In genomic region chr9:114369567-114370240, GRCh38 we compare ENCODE assay signal across 11 cellular contexts. TPM values are rescaled to one million over a fixed set of nuclear protein-coding genes. Genes with fewer than 3 reads are reported as not detected.
DNase-seq lines count a peak whose midpoint lies in the region; ATAC-seq and TF ChIP-seq lines count a peak whose summit lies in the region.
"Had no signal": no experiment of that assay in that cellular context is flagged by ENCODE, and none has a peak within 500 bp of the region (broad histone marks: within the 10 kb centered on the region; RNA-seq: fewer than 3 reads in every experiment).

No MANE protein-coding gene starts in this region.

- no peak for DNase-seq in CD4-positive, CD25-positive, alpha-beta regulatory T cell
- no peak for DNase-seq in activated naive CD8-positive, alpha-beta T cell treated with anti-CD3 and anti-CD28 coated beads, Interleukin-2, amount 10 ng/mL, durations not matched to agents 7 days and 5 days
- DNase-seq in natural killer cell (peak; percentile 55), NCI-H748 treated with DMSO at 0.1 percent for 48 hours (lab: John Stamatoyannopoulos, UW) (no peak), suprapubic skin (ENCODE audit: low spot score in 2 of 2) (no peak), DMS114 treated with DMSO at 0.1 percent for 48 hours (lab: John Stamatoyannopoulos, UW; ENCODE audit: unreplicated experiment) (no peak)
- DNase-seq: NCI-H187 treated with DMSO at 0.1 percent for 48 hours; NK-92 treated with Interleukin-12 subunit alpha and Interleukin-12 subunit beta, amount 100 ng/mL, for 24 hours had no signal

- peak overlapping the region in 3 of 4 donors; percentile 61 to 93 (median 75) for H3K4me3 Mint-ChIP-seq in CD4-positive, CD25-positive, alpha-beta regulatory T cell
- peak overlapping the region; percentile 51 for H3K4me3 Mint-ChIP-seq in activated naive CD8-positive, alpha-beta T cell treated with anti-CD3 and anti-CD28 coated beads, Interleukin-2, amount 10 ng/mL, durations not matched to agents 7 days and 5 days
- H3K4me3 Mint-ChIP-seq in natural killer cell: peak overlapping the region; percentile 18

- peaks cover 98% of the 10 kb centered on the region for H3K4me1 ChIP-seq in CD4-positive, CD25-positive, alpha-beta regulatory T cell (ENCODE audit: control insufficient read depth, insufficient read depth, low read length, poor library complexity, severe bottlenecking)
- H3K4me1 ChIP-seq in HUES64 (ENCODE audit: insufficient read depth, low read length) (peaks cover 31% of the 10 kb centered on the region), suprapubic skin (peaks cover 25% of the 10 kb centered on the region)

- ATAC-seq in CD4-positive, CD25-positive, alpha-beta regulatory T cell (ENCODE audit: low read depth in 2 of 2): no peak
- no peak for ATAC-seq in activated naive CD8-positive, alpha-beta T cell treated with anti-CD3 and anti-CD28 coated beads, Interleukin-2, amount 10 ng/mL, durations not matched to agents 7 days and 5 days (ENCODE audit: low read depth)
- ATAC-seq in natural killer cell (peak; percentile 34 to 52 (median 51)), GM21526 (IDR thresholded peaks at IDR 0.05; ENCODE audit: low FRiP score, unreplicated experiment) (no peak)

- peaks cover 0 to 2% (median 0%) of the 10 kb centered on the region in 7 donors for H3K9me3 Mint-ChIP-seq in CD4-positive, CD25-positive, alpha-beta regulatory T cell
- no peaks in the 10 kb centered on the region for H3K9me3 Mint-ChIP-seq in activated naive CD8-positive, alpha-beta T cell treated with anti-CD3 and anti-CD28 coated beads, Interleukin-2, amount 10 ng/mL, durations not matched to agents 7 days and 5 days
- peaks cover 0 to 3% of the 10 kb centered on the region in 2 donors for H3K9me3 Mint-ChIP-seq in natural killer cell

- intact Hi-C loops in natural killer cell (cut with micrococcal nuclease): loop anchor here (1.0 to 5.0 kb wide), 2 partner anchors 16 to 847 kb away; no protein-coding TSS in a partner anchor

- H3K9me3 ChIP-seq in CD4-positive, CD25-positive, alpha-beta regulatory T cell (ENCODE audit: control insufficient read depth in 2 of 2, low read length in 2 of 2): no peaks in the 10 kb centered on the region
- no peaks in the 10 kb centered on the region for H3K9me3 ChIP-seq in HUES64 (ENCODE audit: insufficient read depth, low read depth, low read length)
- no peaks in the 10 kb centered on the region for H3K9me3 ChIP-seq in suprapubic skin

- WGBS in HUES64: 80% methylated on average over 13 of the region's 13 CpGs
- 92% methylated on average over 13 of the region's 13 CpGs for WGBS in suprapubic skin

- TF ChIP-seq CTCF in natural killer cell (IDR thresholded peaks at IDR 0.05) (no peak), suprapubic skin (IDR thresholded peaks at IDR 0.05) (no peak)

- peak overlapping the region; percentile 45; the same call in 1 of the 2 replicates for H3K9ac ChIP-seq in HUES64 (ENCODE audit: low read depth, low read length)

- H3K4me3 ChIP-seq in CD4-positive, CD25-positive, alpha-beta regulatory T cell (ENCODE audit: low read depth, low read length): peak overlapping the region; percentile 35
- H3K4me3 ChIP-seq in HUES64 (ENCODE audit: low read length): no peak overlapping the region
- no peak overlapping the region for H3K4me3 ChIP-seq in suprapubic skin

- peak overlapping the region; percentile 72 to 94 (median 88) for H3K27ac Mint-ChIP-seq in CD4-positive, CD25-positive, alpha-beta regulatory T cell
- peak overlapping the region; percentile 87 for H3K27ac Mint-ChIP-seq in activated naive CD8-positive, alpha-beta T cell treated with anti-CD3 and anti-CD28 coated beads, Interleukin-2, amount 10 ng/mL, durations not matched to agents 7 days and 5 days
- peak overlapping the region; percentile 79 to 86 for H3K27ac Mint-ChIP-seq in natural killer cell

- POLR2A ChIA-PET in activated naive CD8-positive, alpha-beta T cell treated with anti-CD3 and anti-CD28 coated beads, Interleukin-2, amount 10 ng/mL, durations not matched to agents 7 days and 5 days (lab: Charles Lee): interaction anchor here (1.0 to 15.1 kb wide), 2 partner anchors 8 to 15 kb away, joined by 3 to 637 read pairs; partner anchors contain the start of gene AKNA

- peaks cover 22 to 96% (median 64%) of the 10 kb centered on the region in 4 donors for H3K4me1 Mint-ChIP-seq in CD4-positive, CD25-positive, alpha-beta regulatory T cell
- peaks cover 80% of the 10 kb centered on the region for H3K4me1 Mint-ChIP-seq in activated naive CD8-positive, alpha-beta T cell treated with anti-CD3 and anti-CD28 coated beads, Interleukin-2, amount 10 ng/mL, durations not matched to agents 7 days and 5 days
- peaks cover 45 to 75% of the 10 kb centered on the region in 2 donors for H3K4me1 Mint-ChIP-seq in natural killer cell

- no peak for TF ChIP-seq EP300 in suprapubic skin (IDR thresholded peaks at IDR 0.05)

- H3K36me3 Mint-ChIP-seq in CD4-positive, CD25-positive, alpha-beta regulatory T cell: peaks cover 45% of the 10 kb centered on the region
- H3K36me3 Mint-ChIP-seq in activated naive CD8-positive, alpha-beta T cell treated with anti-CD3 and anti-CD28 coated beads, Interleukin-2, amount 10 ng/mL, durations not matched to agents 7 days and 5 days: peaks cover 56% of the 10 kb centered on the region
- H3K36me3 Mint-ChIP-seq in natural killer cell: peaks cover 4% of the 10 kb centered on the region

- no peaks in the 10 kb centered on the region for H3K27me3 ChIP-seq in CD4-positive, CD25-positive, alpha-beta regulatory T cell (ENCODE audit: control insufficient read depth, insufficient read depth, low read length)
- no peaks in the 10 kb centered on the region for H3K27me3 ChIP-seq in HUES64 (ENCODE audit: insufficient read depth, low read length)
- no peaks in the 10 kb centered on the region for H3K27me3 ChIP-seq in suprapubic skin

- H3K36me3 ChIP-seq in CD4-positive, CD25-positive, alpha-beta regulatory T cell (ENCODE audit: control insufficient read depth, insufficient read depth, low read length): peaks cover 72% of the 10 kb centered on the region
- H3K36me3 ChIP-seq in HUES64 (ENCODE audit: insufficient read depth, low read length) (peaks cover 27% of the 10 kb centered on the region), suprapubic skin (peaks cover 30% of the 10 kb centered on the region)

- peak overlapping the region; percentile 98 for H3K27ac ChIP-seq in CD4-positive, CD25-positive, alpha-beta regulatory T cell (ENCODE audit: insufficient read depth, low read length, poor library complexity, severe bottlenecking)
- H3K27ac ChIP-seq in HUES64 (ENCODE audit: low read depth, low read length) (peak overlapping the region; percentile 93), suprapubic skin (no peak overlapping the region)

- TF ChIP-seq POLR2A in suprapubic skin (IDR thresholded peaks at IDR 0.05): no peak

- no peaks in the 10 kb centered on the region for H3K27me3 Mint-ChIP-seq in CD4-positive, CD25-positive, alpha-beta regulatory T cell
- no peaks in the 10 kb centered on the region for H3K27me3 Mint-ChIP-seq in activated naive CD8-positive, alpha-beta T cell treated with anti-CD3 and anti-CD28 coated beads, Interleukin-2, amount 10 ng/mL, durations not matched to agents 7 days and 5 days
- no peaks in the 10 kb centered on the region for H3K27me3 Mint-ChIP-seq in natural killer cell (ENCODE audit: low read depth in 2 of 2)

RNA-seq across cellular contexts. Expression of gene AKNA, which starts 18.1 kb away (rescaled TPM):
- total RNA-seq in CD4-positive, CD25-positive, alpha-beta regulatory T cell: 381 TPM
- polyA plus RNA-seq in CD4-positive, CD25-positive, alpha-beta regulatory T cell: 10 to 100 TPM; 11.9 to 16.6 (median 14.5) TPM
- 17.8 TPM for polyA plus RNA-seq in HUES64 (2013, experiment 1 of 2)
- polyA plus RNA-seq in HUES64 (2013, experiment 2 of 2): 18.9 TPM
- 100 to 1,000 TPM; 482 to 492 TPM for total RNA-seq in activated naive CD8-positive, alpha-beta T cell treated with anti-CD3 and anti-CD28 coated beads, Interleukin-2, amount 10 ng/mL, durations not matched to agents 7 days and 5 days
- total RNA-seq in natural killer cell (100 to 1,000 TPM; 577 to 743 (median 676) TPM), suprapubic skin (10 to 100 TPM; 10.5 to 27.1 (median 14.4) TPM)

RNA-seq across cellular contexts. Expression of gene ORM2, which starts 40.0 kb away (rescaled TPM):
- not detected for total RNA-seq in CD4-positive, CD25-positive, alpha-beta regulatory T cell
- polyA plus RNA-seq in CD4-positive, CD25-positive, alpha-beta regulatory T cell: not detected
- polyA plus RNA-seq in HUES64 (2013, experiment 1 of 2): 1.3 TPM
- 0.82 TPM for polyA plus RNA-seq in HUES64 (2013, experiment 2 of 2)
- not detected for total RNA-seq in activated naive CD8-positive, alpha-beta T cell treated with anti-CD3 and anti-CD28 coated beads, Interleukin-2, amount 10 ng/mL, durations not matched to agents 7 days and 5 days
- total RNA-seq in natural killer cell (not detected), suprapubic skin (1 to 10 TPM in 1 of 4 donors, not detected in 3; 9.5 TPM)
- total RNA-seq: mesenteric fat pad had no signal

RNA-seq across cellular contexts. Expression of gene ORM1, which starts 46.8 kb away (rescaled TPM):
- not detected for total RNA-seq in CD4-positive, CD25-positive, alpha-beta regulatory T cell
- polyA plus RNA-seq in CD4-positive, CD25-positive, alpha-beta regulatory T cell: not detected
- not detected for polyA plus RNA-seq in HUES64 (2013, experiment 1 of 2)
- not detected for polyA plus RNA-seq in HUES64 (2013, experiment 2 of 2)
- total RNA-seq in activated naive CD8-positive, alpha-beta T cell treated with anti-CD3 and anti-CD28 coated beads, Interleukin-2, amount 10 ng/mL, durations not matched to agents 7 days and 5 days: not detected
- under 1 TPM in 1 of 3 donors, not detected in 2; 1.00 TPM for total RNA-seq in natural killer cell
- total RNA-seq in suprapubic skin: 10 to 100 TPM in 1 of 4 donors, not detected in 3; 59.2 TPM

Comparison
In these comparisons a context has a peak if more than half of its experiments do, and no peak if none do; other contexts are left out.
1. ATAC-seq: peak in natural killer cell (3 of 3); none in CD4-positive, CD25-positive, alpha-beta regulatory T cell (0 of 2), activated naive CD8-positive, alpha-beta T cell treated with anti-CD3 and anti-CD28 coated beads, Interleukin-2, amount 10 ng/mL, durations not matched to agents 7 days and 5 days (single experiment) and GM21526 (single experiment).
2. H3K4me3 Mint-ChIP-seq: peak in every context shown above with its lines; median percentile 75 in CD4-positive, CD25-positive, alpha-beta regulatory T cell; 51 in activated naive CD8-positive, alpha-beta T cell treated with anti-CD3 and anti-CD28 coated beads, Interleukin-2, amount 10 ng/mL, durations not matched to agents 7 days and 5 days; 18 in natural killer cell.
3. RNA of gene AKNA, which starts 18.1 kb away (total RNA-seq): 577 to 743 TPM in natural killer cell, 482 to 492 TPM in activated naive CD8-positive, alpha-beta T cell treated with anti-CD3 and anti-CD28 coated beads, Interleukin-2, amount 10 ng/mL, durations not matched to agents 7 days and 5 days and 381 TPM in CD4-positive, CD25-positive, alpha-beta regulatory T cell (single experiment); 10.5 to 27.1 TPM in suprapubic skin; every median in the first group is over 10 times any median in the second.
4. Peak in every context shown above with its lines, with median percentiles within 50 percentile points of each other: H3K27ac Mint-ChIP-seq.